ENCODE assay signal across 12 cellular contexts in the genomic region with DNA sequence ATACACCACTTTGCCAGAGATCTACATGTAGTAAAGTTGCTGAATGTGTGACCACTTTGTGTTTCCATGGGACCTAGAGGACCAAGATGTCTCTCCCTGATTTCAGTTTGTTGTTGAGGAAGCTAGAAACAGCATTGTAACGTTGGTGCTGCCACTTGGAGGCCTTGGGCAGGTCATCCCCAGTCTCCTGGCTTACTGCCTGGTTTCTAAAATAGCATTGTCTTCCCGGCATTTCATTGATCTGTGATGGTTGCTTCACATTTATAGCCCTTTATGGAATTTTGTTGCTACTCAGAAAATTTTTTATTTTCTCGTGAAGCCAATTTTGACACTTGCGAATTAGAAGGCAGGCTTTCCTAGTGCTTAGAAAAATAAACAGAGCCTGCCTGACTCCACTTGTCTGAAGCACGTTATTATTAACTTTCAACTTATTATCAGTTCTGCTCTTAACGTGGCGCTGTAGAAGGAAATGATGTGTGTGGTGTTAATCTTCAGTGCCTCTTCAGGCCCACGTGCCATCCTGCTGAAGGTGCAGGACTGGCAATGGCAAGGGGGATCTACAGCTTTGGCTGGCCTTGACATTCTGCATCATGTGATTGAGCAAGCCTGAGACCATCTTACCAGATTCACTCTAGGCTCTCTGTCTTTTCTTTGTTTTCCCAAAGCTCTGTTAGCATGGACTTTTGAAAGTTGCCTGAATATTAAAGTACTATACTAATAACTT. TPM values are rescaled to one million over a fixed set of nuclear protein-coding genes. Genes with fewer than 3 reads are reported as not detected.
DNase-seq lines count a peak whose midpoint lies in the region; ATAC-seq, FAIRE-seq and TF ChIP-seq lines count a peak whose summit lies in the region.
"Had no signal": no experiment of that assay in that cellular context is flagged by ENCODE, and none has a peak within 500 bp of the region (broad histone marks: within the 10 kb centered on the region; RNA-seq: fewer than 3 reads in every experiment).

No MANE protein-coding gene starts in this region.

- no peaks in the 10 kb centered on the region for H3K9me3 ChIP-seq in muscle layer of duodenum (ENCODE audit: control insufficient read depth in 1 of 2, low read length in 2 of 2)
- H3K9me3 ChIP-seq in small intestine (ENCODE audit: control insufficient read depth, low read depth): no peaks in the 10 kb centered on the region
- H3K9me3 ChIP-seq: mucosa of descending colon had no signal

- 47 to 68% (median 68%) methylated on average over 8 of the region's 8 CpGs for WGBS in small intestine, 3 donors

- no peaks in the 10 kb centered on the region for H3K9me3 Mint-ChIP-seq in activated naive CD8-positive, alpha-beta T cell (ENCODE audit: low read depth)
- no peaks in the 10 kb centered on the region for H3K9me3 Mint-ChIP-seq in activated naive CD8-positive, alpha-beta T cell treated with anti-CD3 and anti-CD28 coated beads, Interleukin-2, amount 50 U/mL, for 24 hours
- no peaks in the 10 kb centered on the region for H3K9me3 Mint-ChIP-seq in dendritic cell treated with granulocyte-macrophage colony-stimulating factor and Interleukin-4, amounts not matched to agents 40 ng/mL and 50 ng/mL, for 4 days
- peaks cover 6% of the 10 kb centered on the region for H3K9me3 Mint-ChIP-seq in type B pancreatic cell

- H3K27me3 ChIP-seq in muscle layer of duodenum (ENCODE audit: low read depth, low read length) (no peaks in the 10 kb centered on the region), small intestine (ENCODE audit: control insufficient read depth in 2 of 2, insufficient read depth in 2 of 2, low read length in 2 of 2) (no peaks in the 10 kb centered on the region)

- no peak for ATAC-seq in activated naive CD8-positive, alpha-beta T cell treated with anti-CD3 and anti-CD28 coated beads, Interleukin-2, amount 50 U/mL, for 24 hours
- no peak for ATAC-seq in GM21576 (IDR thresholded peaks at IDR 0.05; ENCODE audit: unreplicated experiment)

- TF ChIP-seq CTCF in type B pancreatic cell (conservative IDR thresholded peaks at IDR 0.05): no peak

- no peak for FAIRE-seq in small intestine (lab: Jason Lieb, UNC)
- FAIRE-seq: frontal cortex had no signal

- H3K27ac Mint-ChIP-seq in activated naive CD8-positive, alpha-beta T cell: peak overlapping the region; percentile 74
- no peak overlapping the region for H3K27ac Mint-ChIP-seq in activated naive CD8-positive, alpha-beta T cell treated with anti-CD3 and anti-CD28 coated beads, Interleukin-2, amount 50 U/mL, for 24 hours
- H3K27ac Mint-ChIP-seq in dendritic cell treated with granulocyte-macrophage colony-stimulating factor and Interleukin-4, amounts not matched to agents 40 ng/mL and 50 ng/mL, for 4 days: peak overlapping the region; percentile 92
- peak overlapping the region; percentile 43 for H3K27ac Mint-ChIP-seq in type B pancreatic cell

- H3K4me1 ChIP-seq in muscle layer of duodenum (ENCODE audit: control insufficient read depth in 1 of 2, insufficient read depth in 2 of 2, low read length in 2 of 2) (peaks cover 24 to 55% of the 10 kb centered on the region in 2 donors), small intestine (ENCODE audit: control insufficient read depth in 2 of 2, insufficient read depth in 1 of 2, low read depth in 1 of 2, low read length in 1 of 2) (peaks cover 0 to 17% of the 10 kb centered on the region in 2 donors)

- no peak for DNase-seq in activated naive CD8-positive, alpha-beta T cell treated with anti-CD3 and anti-CD28 coated beads, Interleukin-2, amount 50 U/mL, for 24 hours
- no peak for DNase-seq in type B pancreatic cell (ENCODE audit: extremely low spot score, unreplicated experiment)
- DNase-seq in small intestine: no peak
- no peak for DNase-seq in stimulated activated naive CD4-positive, alpha-beta T cell treated with Interleukin-2 at 50 U/mL for 16 hours (lab: John Stamatoyannopoulos, UW)
- DNase-seq: mucosa of descending colon; NK-92 treated with Interleukin-12 subunit alpha and Interleukin-12 subunit beta, amount 100 ng/mL, for 24 hours; stimulated activated CD4-positive, alpha-beta T cell treated with anti-CD3 and anti-CD28 coated beads, Interleukin-4, amount 100 ng/mL, for 4 hours had no signal

- H3K4me1 Mint-ChIP-seq in activated naive CD8-positive, alpha-beta T cell (ENCODE audit: low read depth): peaks cover 95% of the 10 kb centered on the region
- peaks cover 80% of the 10 kb centered on the region for H3K4me1 Mint-ChIP-seq in activated naive CD8-positive, alpha-beta T cell treated with anti-CD3 and anti-CD28 coated beads, Interleukin-2, amount 50 U/mL, for 24 hours
- H3K4me1 Mint-ChIP-seq in dendritic cell treated with granulocyte-macrophage colony-stimulating factor and Interleukin-4, amounts not matched to agents 40 ng/mL and 50 ng/mL, for 4 days (ENCODE audit: low read depth): peaks cover 67% of the 10 kb centered on the region
- H3K4me1 Mint-ChIP-seq in type B pancreatic cell (ENCODE audit: unreplicated experiment): peaks cover 64% of the 10 kb centered on the region

- H3K36me3 ChIP-seq in muscle layer of duodenum (ENCODE audit: control insufficient read depth in 1 of 2, insufficient read depth in 2 of 2, low read length in 2 of 2) (no peaks in the 10 kb centered on the region), small intestine (ENCODE audit: control insufficient read depth in 2 of 2, insufficient read depth in 2 of 2, low read length in 2 of 2) (no peaks in the 10 kb centered on the region)

- peaks cover 6% of the 10 kb centered on the region for H3K36me3 Mint-ChIP-seq in activated naive CD8-positive, alpha-beta T cell
- H3K36me3 Mint-ChIP-seq in activated naive CD8-positive, alpha-beta T cell treated with anti-CD3 and anti-CD28 coated beads, Interleukin-2, amount 50 U/mL, for 24 hours (ENCODE audit: low read depth): peaks cover 10% of the 10 kb centered on the region
- H3K36me3 Mint-ChIP-seq in dendritic cell treated with granulocyte-macrophage colony-stimulating factor and Interleukin-4, amounts not matched to agents 40 ng/mL and 50 ng/mL, for 4 days (ENCODE audit: low read depth): peaks cover 33% of the 10 kb centered on the region
- no peaks in the 10 kb centered on the region for H3K36me3 Mint-ChIP-seq in type B pancreatic cell

- H3K27ac ChIP-seq in muscle layer of duodenum (ENCODE audit: low read length): peak overlapping the region; percentile 79
- H3K27ac ChIP-seq in small intestine (ENCODE audit: low read depth in 1 of 2, low read length in 1 of 2): peak overlapping the region in 1 of 2 donors; percentile 46

- intact Hi-C loops in dendritic cell treated with granulocyte-macrophage colony-stimulating factor and Interleukin-4, amounts not matched to agents 40 ng/mL and 50 ng/mL, for 4 days (cut with micrococcal nuclease): no loop called here

- peak overlapping the region; percentile 45 for H3K4me3 Mint-ChIP-seq in activated naive CD8-positive, alpha-beta T cell
- no peak overlapping the region for H3K4me3 Mint-ChIP-seq in activated naive CD8-positive, alpha-beta T cell treated with anti-CD3 and anti-CD28 coated beads, Interleukin-2, amount 50 U/mL, for 24 hours
- no peak overlapping the region for H3K4me3 Mint-ChIP-seq in dendritic cell treated with granulocyte-macrophage colony-stimulating factor and Interleukin-4, amounts not matched to agents 40 ng/mL and 50 ng/mL, for 4 days
- H3K4me3 Mint-ChIP-seq in type B pancreatic cell: peak overlapping the region; percentile 25

- peak overlapping the region in 1 of 2 donors; percentile 4 for H3K4me3 ChIP-seq in muscle layer of duodenum (ENCODE audit: low read depth in 1 of 2, low read length in 2 of 2)
- H3K4me3 ChIP-seq in small intestine (ENCODE audit: low read depth in 1 of 2, low read length in 2 of 2): no peak overlapping the region
- H3K4me3 ChIP-seq: mucosa of descending colon had no signal

- no peaks in the 10 kb centered on the region for H3K27me3 Mint-ChIP-seq in activated naive CD8-positive, alpha-beta T cell
- no peaks in the 10 kb centered on the region for H3K27me3 Mint-ChIP-seq in activated naive CD8-positive, alpha-beta T cell treated with anti-CD3 and anti-CD28 coated beads, Interleukin-2, amount 50 U/mL, for 24 hours
- H3K27me3 Mint-ChIP-seq in dendritic cell treated with granulocyte-macrophage colony-stimulating factor and Interleukin-4, amounts not matched to agents 40 ng/mL and 50 ng/mL, for 4 days: no peaks in the 10 kb centered on the region
- H3K27me3 Mint-ChIP-seq in type B pancreatic cell: no peaks in the 10 kb centered on the region

RNA-seq across cellular contexts. Expression of gene INPP4A, which starts 59.9 kb away (rescaled TPM):
- 29.5 and 37.6 TPM in 2 replicates for total RNA-seq in type B pancreatic cell (ENCODE audit: low replicate concordance)
- 1 to 10 TPM; 1.6 to 6.1 (median 2.2) TPM for polyA plus RNA-seq in small intestine

Comparison
In these comparisons a context has a peak if more than half of its experiments do, and no peak if none do; other contexts are left out.
1. H3K4me3 Mint-ChIP-seq: peak in activated naive CD8-positive, alpha-beta T cell (single experiment) and type B pancreatic cell (single experiment); none in activated naive CD8-positive, alpha-beta T cell treated with anti-CD3 and anti-CD28 coated beads, Interleukin-2, amount 50 U/mL, for 24 hours (single experiment) and dendritic cell treated with granulocyte-macrophage colony-stimulating factor and Interleukin-4, amounts not matched to agents 40 ng/mL and 50 ng/mL, for 4 days (single experiment).